ENCODE assay signal across 20 cellular contexts in genomic region chr18:7035807-7036206, GRCh38.
DNase-seq lines count a peak whose midpoint lies in the region; ATAC-seq, FAIRE-seq and TF ChIP-seq lines count a peak whose summit lies in the region.
"Had no signal": no experiment of that assay in that cellular context is flagged by ENCODE, and none has a peak within 500 bp of the region (broad histone marks: within the 10 kb centered on the region; RNA-seq: fewer than 3 reads in every experiment).

No MANE protein-coding gene starts in this region.

- no peak overlapping the region for H2AFZ ChIP-seq in IMR-90 (replicated peaks; ENCODE audit: low read length, poor library complexity)
- H2AFZ ChIP-seq in K562 (ENCODE audit: low read depth, low read length), result no peak overlapping the region
- H2AFZ ChIP-seq: GM23338 had no signal

- no peak for TF ChIP-seq CTCF in A549 (IDR thresholded peaks at IDR 0.05)
- TF ChIP-seq CTCF in IMR-90 (conservative IDR thresholded peaks at IDR 0.05; ENCODE audit: low read depth, low read length), result no peak
- no peak for TF ChIP-seq CTCF in K562 (IDR thresholded peaks at IDR 0.05 in 2 of 3, conservative IDR thresholded peaks at IDR 0.05 in 1 of 3; ENCODE audit: insufficient read depth in 2 of 3, low read depth in 1 of 3, low read length in 3 of 3)
- TF ChIP-seq CTCF in progenitor cell of endocrine pancreas (IDR thresholded peaks at IDR 0.05; ENCODE audit: unreplicated experiment), result no peak
- no peak for TF ChIP-seq CTCF in tibial artery (IDR thresholded peaks at IDR 0.05)

- peaks cover 5% of the 10 kb centered on the region for H3K36me3 ChIP-seq in IMR-90 (ENCODE audit: control insufficient read depth, insufficient read depth, low read length)
- H3K36me3 ChIP-seq in K562 (ENCODE audit: control insufficient read depth, insufficient read depth, low read length), result no peaks in the 10 kb centered on the region
- no peaks in the 10 kb centered on the region for H3K36me3 ChIP-seq in tibial artery
- H3K36me3 ChIP-seq: BE2C had no signal

- BruUV-seq in IMR-90 (replicated peaks; lab: Mats Ljungman, UMichigan), result no TSS peak
- no TSS peak for BruUV-seq in K562 (replicated peaks; lab: Mats Ljungman, UMichigan)

- POLR2A ChIA-PET in A549 (lab: Yijun Ruan, JAX), result no interaction called here
- POLR2A ChIA-PET in IMR-90 (lab: Charles Lee; ENCODE audit: unreplicated experiment), result no interaction called here
- POLR2A ChIA-PET in K562 (lab: Yijun Ruan, JAX), result interaction anchor here (0.6 kb wide), 2 partner anchors 62 to 150 kb away, joined by 3 to 4 read pairs; no protein-coding TSS in a partner anchor

- no peaks in the 10 kb centered on the region for H3K9me3 ChIP-seq in A549
- no peaks in the 10 kb centered on the region for H3K9me3 ChIP-seq in IMR-90 (ENCODE audit: control insufficient read depth, insufficient read depth, low read length)
- H3K9me3 ChIP-seq in K562 (replicated peaks; ENCODE audit: control insufficient read depth, insufficient read depth, low read depth, low read length), result no peaks in the 10 kb centered on the region
- H3K9me3 ChIP-seq in tibial artery, result no peaks in the 10 kb centered on the region
- H3K9me3 ChIP-seq: BE2C had no signal

- in situ Hi-C loops in IMR-90 (cut with MboI; ENCODE audit: low sequenced_read_pairs), result loop anchor here (5.0 kb wide), 1 partner anchor 136 kb away; no protein-coding TSS in a partner anchor
- in situ Hi-C loops in K562 (cut with MboI), result loop anchor here (5.0 kb wide), 1 partner anchor 116 kb away; no protein-coding TSS in a partner anchor

- peak overlapping the region; percentile 4 for H3K27ac Mint-ChIP-seq in progenitor cell of endocrine pancreas
- no peak overlapping the region for H3K27ac Mint-ChIP-seq in activated T-cell treated with anti-CD3 and anti-CD28 coated beads, Interleukin-2, amount 50 U/mL, for 24 hours
- H3K27ac Mint-ChIP-seq: CD4-positive, CD25-positive, alpha-beta regulatory T cell; CD8-positive, alpha-beta memory T cell had no signal

- H3K79me1 ChIP-seq in IMR-90 (ENCODE audit: low read depth in 1 of 2, low read length in 2 of 2), result peaks cover 0 to 5% of the 10 kb centered on the region in 2 experiments; a peak in 1 of 4 replicates

- TF ChIP-seq EP300 in A549 (IDR thresholded peaks at IDR 0.05), result no peak
- no peak for TF ChIP-seq EP300 in K562 (IDR thresholded peaks at IDR 0.05; ENCODE audit: low read length)

- intact Hi-C loops in IMR-90 (cut with micrococcal nuclease), result no loop called here
- intact Hi-C loops in K562 (cut with micrococcal nuclease), result no loop called here
- intact Hi-C loops in tibial artery (cut with DNase I; ENCODE audit: low total_unique reads), result loop anchor here (5.0 kb wide), 1 partner anchor 556 kb away; no protein-coding TSS in a partner anchor

- ATAC-seq in A549, result no peak
- ATAC-seq in IMR-90 (ENCODE audit: low read depth), result no peak
- ATAC-seq in K562, result no peak
- ATAC-seq: GM23338 had no signal

- H3K27me3 ChIP-seq in IMR-90 (ENCODE audit: control insufficient read depth, insufficient read depth, low read length) (no peaks in the 10 kb centered on the region), K562 (ENCODE audit: control insufficient read depth in 2 of 2, insufficient read depth in 2 of 2, low read length in 2 of 2) (peaks cover 3 to 4% of the 10 kb centered on the region in 2 experiments; a peak in 3 of 5 replicates), tibial artery (no peaks in the 10 kb centered on the region)
- H3K27me3 ChIP-seq: BE2C had no signal

- H3K4me2 ChIP-seq in A549 (no peak overlapping the region), IMR-90 (ENCODE audit: low read depth, low read length) (no peak overlapping the region), K562 (ENCODE audit: insufficient read depth, low read length) (no peak overlapping the region)
- H3K4me2 ChIP-seq: GM23338 had no signal

- 0 out of 3 replicates have a peak overlapping the region, but pooled peaks have one; percentile 21 for H2BK15ac ChIP-seq in IMR-90 (ENCODE audit: low read depth, low read length)

- 0 out of 2 replicates have a peak overlapping the region, but pooled peaks have one; percentile 10 for H2BK120ac ChIP-seq in IMR-90 (ENCODE audit: low read depth, low read length)

- H2BK5ac ChIP-seq in IMR-90 (ENCODE audit: low read depth, low read length, poor library complexity, severe bottlenecking), result no peak overlapping the region

- H3K9ac ChIP-seq in IMR-90 (ENCODE audit: low read depth, low read length) (no peak overlapping the region), K562 (ENCODE audit: insufficient read depth in 1 of 2, low read depth in 2 of 2, low read length in 2 of 2) (no peak overlapping the region)

- H3K36me3 Mint-ChIP-seq in progenitor cell of endocrine pancreas (ENCODE audit: insufficient read depth), result peaks cover 55% of the 10 kb centered on the region
- no peaks in the 10 kb centered on the region for H3K36me3 Mint-ChIP-seq in activated T-cell treated with anti-CD3 and anti-CD28 coated beads, Interleukin-2, amount 50 U/mL, for 24 hours (ENCODE audit: low read depth)
- H3K36me3 Mint-ChIP-seq: CD4-positive, CD25-positive, alpha-beta regulatory T cell; CD8-positive, alpha-beta memory T cell had no signal

- H3K23ac ChIP-seq in IMR-90 (ENCODE audit: low read depth, low read length), result no peak overlapping the region

- H2AK9ac ChIP-seq in IMR-90 (replicated peaks; ENCODE audit: low read depth, low read length, poor library complexity), result no peak overlapping the region

- no peak for TF ChIP-seq RAD21 in A549 (conservative IDR thresholded peaks at IDR 0.05 in 1 of 2, IDR thresholded peaks at IDR 0.05 in 1 of 2)
- TF ChIP-seq RAD21 in IMR-90 (IDR thresholded peaks at IDR 0.05; ENCODE audit: low read length), result no peak
- no peak for TF ChIP-seq RAD21 in K562 (CRISPR knock-in tag; conservative IDR thresholded peaks at IDR 0.05 in 1 of 2, IDR thresholded peaks at IDR 0.05 in 1 of 2)

- H3K4me1 ChIP-seq in A549 (no peaks in the 10 kb centered on the region), IMR-90 (ENCODE audit: control insufficient read depth, insufficient read depth, low read length) (peaks cover 10% of the 10 kb centered on the region), K562 (replicated peaks in 1 of 2; ENCODE audit: control insufficient read depth in 2 of 2, insufficient read depth in 2 of 2, low read length in 2 of 2) (no peaks in the 10 kb centered on the region), tibial artery (peaks cover 0 to 14% (median 8%) of the 10 kb centered on the region in 4 donors)
- H3K4me1 ChIP-seq: BE2C had no signal

- no peak overlapping the region for H3K18ac ChIP-seq in IMR-90 (ENCODE audit: low read depth, low read length)

- no peak overlapping the region for H3K56ac ChIP-seq in IMR-90 (ENCODE audit: extremely low read depth, insufficient read depth, low read length)

- no peak overlapping the region for H4K91ac ChIP-seq in IMR-90 (ENCODE audit: insufficient read depth, low read depth, low read length)

- dilution Hi-C loops in IMR-90 (cut with HindIII; ENCODE audit: low sequenced_read_pairs, unreplicated experiment), result no loop called here

- no peak overlapping the region for H3K4me3 Mint-ChIP-seq in progenitor cell of endocrine pancreas (ENCODE audit: low read depth)
- no peak overlapping the region for H3K4me3 Mint-ChIP-seq in activated T-cell treated with anti-CD3 and anti-CD28 coated beads, Interleukin-2, amount 50 U/mL, for 24 hours
- H3K4me3 Mint-ChIP-seq: CD4-positive, CD25-positive, alpha-beta regulatory T cell; CD8-positive, alpha-beta memory T cell; GM23338 had no signal

- H3K14ac ChIP-seq in IMR-90 (replicated peaks; ENCODE audit: low read depth, low read length), result no peak overlapping the region

- no peak overlapping the region for H4K8ac ChIP-seq in IMR-90 (ENCODE audit: low read depth in 2 of 2, low read length in 2 of 2)

- H3K27ac ChIP-seq in A549 (no peak overlapping the region), IMR-90 (ENCODE audit: insufficient read depth, low read length) (no peak overlapping the region), K562 (ENCODE audit: extremely low read depth, low read depth, low read length) (no peak overlapping the region), tibial artery (no peak overlapping the region)

- WGBS in A549 (ENCODE audit: missing lambda C conversion rate), result 75% methylated on average over 11 of the region's 11 CpGs
- 86% methylated on average over 1 of the region's 11 CpGs; no CpG with 5 or more reads in 1 of the 2 experiments for WGBS in IMR-90 (ENCODE audit: extremely low coverage in 2 of 2, insufficient read length in 1 of 2), 2 experiments
- 2% methylated on average over 11 of the region's 11 CpGs for WGBS in K562 (ENCODE audit: insufficient coverage, low coverage, missing lambda C conversion rate)

- no peak for TF ChIP-seq POLR2A in A549 (IDR thresholded peaks at IDR 0.05; ENCODE audit: low read length)
- TF ChIP-seq POLR2A in IMR-90 (IDR thresholded peaks at IDR 0.05; ENCODE audit: low read depth, low read length), result no peak
- TF ChIP-seq POLR2A in K562 (conservative IDR thresholded peaks at IDR 0.05), result no peak

- H3K9me1 ChIP-seq in IMR-90 (ENCODE audit: insufficient read depth, low read length) (no peaks in the 10 kb centered on the region), K562 (ENCODE audit: control insufficient read depth, insufficient read depth, low read length) (no peaks in the 10 kb centered on the region)

- DNase-seq in A549 (ENCODE audit: low read depth in 1 of 2, low spot score in 1 of 2) (no peak), IMR-90 (no peak), K562 (ENCODE audit: extremely low read depth in 1 of 4, low spot score in 3 of 4) (no peak), progenitor cell of endocrine pancreas (ENCODE audit: low spot score, unreplicated experiment) (no peak), tibial artery (no peak)
- DNase-seq in activated T-cell treated with anti-CD3 and anti-CD28 coated beads, Interleukin-2, amount 50 U/mL, for 24 hours, result no peak
- DNase-seq: ACHN; BE2C; C1 segment of cervical spinal cord; CD4-positive, CD25-positive, alpha-beta regulatory T cell; CD8-positive, alpha-beta memory T cell; COR-L47; HCEC 1CT had no signal

- H3K4me1 Mint-ChIP-seq in progenitor cell of endocrine pancreas (ENCODE audit: low read depth), result peaks cover 14% of the 10 kb centered on the region
- no peaks in the 10 kb centered on the region for H3K4me1 Mint-ChIP-seq in activated T-cell treated with anti-CD3 and anti-CD28 coated beads, Interleukin-2, amount 50 U/mL, for 24 hours (ENCODE audit: low read depth)
- H3K4me1 Mint-ChIP-seq: CD8-positive, alpha-beta memory T cell had no signal

- no peaks in the 10 kb centered on the region for H4K20me1 ChIP-seq in IMR-90 (ENCODE audit: insufficient read depth, low read length)
- no peaks in the 10 kb centered on the region for H4K20me1 ChIP-seq in K562 (replicated peaks; ENCODE audit: control insufficient read depth, insufficient read depth, low read length)

- peak overlapping the region; percentile 5; the same call in 1 of the 2 replicates for H2AK5ac ChIP-seq in IMR-90 (ENCODE audit: low read depth, low read length)

- no peak overlapping the region for H3K4me3 ChIP-seq in A549
- H3K4me3 ChIP-seq in IMR-90 (ENCODE audit: insufficient read depth, low read depth, low read length), result no peak overlapping the region
- no peak overlapping the region for H3K4me3 ChIP-seq in K562
- H3K4me3 ChIP-seq in tibial artery, result no peak overlapping the region
- H3K4me3 ChIP-seq: GM23338 had no signal

- CTCF ChIA-PET in A549 (lab: Yijun Ruan, JAX) (interaction anchor here (1.0 to 2.4 kb wide), 3 partner anchors 14 to 142 kb away, joined by 4 to 10 read pairs (median 5); no protein-coding TSS in a partner anchor), IMR-90 (lab: Yijun Ruan, JAX) (no interaction called here), K562 (lab: Yijun Ruan, JAX; ENCODE audit: low intra/inter-chr PET ratio) (no interaction called here)

- no peaks in the 10 kb centered on the region for H3K9me3 Mint-ChIP-seq in progenitor cell of endocrine pancreas (ENCODE audit: low read depth)
- H3K9me3 Mint-ChIP-seq in activated T-cell treated with anti-CD3 and anti-CD28 coated beads, Interleukin-2, amount 50 U/mL, for 24 hours, result peaks cover 7% of the 10 kb centered on the region
- H3K9me3 Mint-ChIP-seq: GM23338 had no signal

- no peak overlapping the region for H3K4ac ChIP-seq in IMR-90 (ENCODE audit: low read depth, low read length)

- no peak overlapping the region for H2BK20ac ChIP-seq in IMR-90 (ENCODE audit: low read depth, low read length)

- FAIRE-seq in A549 (lab: Jason Lieb, UNC) (no peak), K562 (lab: Jason Lieb, UNC) (no peak)
- FAIRE-seq: D721Med, G401.6, GM12892, GM18507, H54, HTR-8/SVneo had no signal

- no peak overlapping the region for H4K5ac ChIP-seq in IMR-90 (ENCODE audit: low read depth, low read length)

- H3K79me2 ChIP-seq in K562 (ENCODE audit: control insufficient read depth, insufficient read depth, low read length), result no peaks in the 10 kb centered on the region

- H3K27me3 Mint-ChIP-seq in progenitor cell of endocrine pancreas, result no peaks in the 10 kb centered on the region
- H3K27me3 Mint-ChIP-seq in activated T-cell treated with anti-CD3 and anti-CD28 coated beads, Interleukin-2, amount 50 U/mL, for 24 hours, result no peaks in the 10 kb centered on the region
- H3K27me3 Mint-ChIP-seq: CD4-positive, CD25-positive, alpha-beta regulatory T cell had no signal

Comparison
In these comparisons a context has a peak if more than half of its experiments do, and no peak if none do; other contexts are left out.
1. Of the 35 proteins assayed by ChIP-seq in both K562 and A549: peak only in K562: none; only in A549: none; in both: MAFK; in neither: 34.